In the genomic region with DNA sequence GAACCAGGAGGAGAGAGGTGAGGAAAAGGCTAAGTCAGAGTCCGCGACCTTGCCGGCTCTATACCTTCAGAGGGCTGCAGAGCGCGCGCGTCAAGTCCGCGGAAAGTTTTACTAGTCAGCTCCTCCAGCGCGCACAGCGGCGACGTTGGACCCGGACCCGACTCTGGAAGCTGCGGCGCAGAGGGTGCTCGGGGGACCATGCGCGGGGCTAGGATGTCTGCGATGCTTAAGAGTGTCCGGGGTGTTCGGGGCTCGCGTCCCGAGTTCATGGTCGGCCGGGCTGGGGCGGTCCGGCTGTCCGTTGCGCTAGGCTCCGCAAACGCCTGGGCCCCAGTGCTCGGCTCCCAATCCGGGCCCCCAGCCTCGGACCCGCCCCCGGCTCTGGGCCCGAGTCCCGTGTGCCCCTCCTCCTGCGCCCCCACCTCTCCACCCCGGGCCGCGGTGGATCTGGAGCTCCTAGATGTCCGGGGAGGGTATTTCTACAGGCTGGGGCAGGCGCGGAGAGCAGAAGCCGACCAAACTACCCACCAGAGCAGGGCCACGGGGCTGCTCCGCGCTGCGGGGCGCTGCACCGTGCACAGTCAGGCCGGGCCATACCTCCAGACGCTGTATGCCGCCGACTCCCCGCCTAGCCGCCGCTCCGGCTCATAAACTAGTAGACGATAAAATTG, we compare ENCODE assay signal across 8 cellular contexts. TPM values are rescaled to one million over a fixed set of nuclear protein-coding genes. Genes with fewer than 3 reads are reported as not detected.
A peak's percentile ranks its signal among the peaks of the same experiment; 100 is the strongest.
DNase-seq lines count a peak whose midpoint lies in the region; ATAC-seq and TF ChIP-seq lines count a peak whose summit lies in the region.

TSS of gene LBX2 (minus strand) at position 335 of the 671 bp plus-strand sequence. CDS start at position 269, 66 bp downstream.

- H3K79me2 ChIP-seq in ACC112 (ENCODE audit: control insufficient read depth, insufficient read depth, low read length, unreplicated experiment): peaks cover 15% of the 10 kb centered on the region
- no peaks in the 10 kb centered on the region for H3K79me2 ChIP-seq in OCI-LY1 (ENCODE audit: insufficient read depth, low read length)

- no peak within 1 kb of the TSS for H3K9ac ChIP-seq in OCI-LY1 (ENCODE audit: low read length)

- no peak for TF ChIP-seq CTCF in OCI-LY1 (IDR thresholded peaks at IDR 0.05; ENCODE audit: low read length)

- H3K9me3 ChIP-seq in OCI-LY1 (ENCODE audit: low read length): no peaks in the 10 kb centered on the region

- ATAC-seq in GM21381 (IDR thresholded peaks at IDR 0.05; ENCODE audit: unreplicated experiment) (no peak), GM21737 (IDR thresholded peaks at IDR 0.05; ENCODE audit: unreplicated experiment) (no peak), GM21423 (IDR thresholded peaks at IDR 0.05; ENCODE audit: unreplicated experiment) (no peak), GM18873 (IDR thresholded peaks at IDR 0.05; ENCODE audit: low FRiP score, unreplicated experiment) (no peak)

- peaks cover 67% of the 10 kb centered on the region for H3K27me3 Mint-ChIP-seq in dendritic cell treated with granulocyte-macrophage colony-stimulating factor and Interleukin-4, amounts not matched to agents 40 ng/mL and 50 ng/mL, for 4 days

- H3F3A ChIP-seq in OCI-LY1 (ENCODE audit: insufficient read depth, low read length): no peaks in the 10 kb centered on the region

- peaks cover 19% of the 10 kb centered on the region for H3K4me1 ChIP-seq in ACC112 (ENCODE audit: control insufficient read depth, insufficient read depth, low read length, unreplicated experiment)
- peaks cover 15% of the 10 kb centered on the region for H3K4me1 ChIP-seq in OCI-LY1 (ENCODE audit: insufficient read depth, low read length, severe bottlenecking)

- H3K9me2 ChIP-seq in OCI-LY1 (ENCODE audit: low read depth, low read length): no peaks in the 10 kb centered on the region

- no peaks in the 10 kb centered on the region for H3K36me3 ChIP-seq in ACC112 (ENCODE audit: insufficient read depth, low read length)
- H3K36me3 ChIP-seq in OCI-LY1 (ENCODE audit: insufficient read depth, low read length): no peaks in the 10 kb centered on the region; the same call in 1 of the 2 replicates

- DNase-seq in myocyte (ENCODE audit: low read depth): peak; percentile 10

- no peak within 1 kb of the TSS for H3K27ac ChIP-seq in ACC112 (ENCODE audit: low read depth, low read length)
- no peak within 1 kb of the TSS for H3K27ac ChIP-seq in OCI-LY1 (ENCODE audit: low read depth, low read length, poor library complexity, severe bottlenecking)

- peaks cover 20% of the 10 kb centered on the region for H3K36me3 Mint-ChIP-seq in dendritic cell treated with granulocyte-macrophage colony-stimulating factor and Interleukin-4, amounts not matched to agents 40 ng/mL and 50 ng/mL, for 4 days (ENCODE audit: low read depth)

- H3K27ac Mint-ChIP-seq in dendritic cell treated with granulocyte-macrophage colony-stimulating factor and Interleukin-4, amounts not matched to agents 40 ng/mL and 50 ng/mL, for 4 days: peak within 1 kb of the TSS; percentile 45

- intact Hi-C loops in dendritic cell treated with granulocyte-macrophage colony-stimulating factor and Interleukin-4, amounts not matched to agents 40 ng/mL and 50 ng/mL, for 4 days (cut with micrococcal nuclease): loop anchor here (5.0 kb wide), 1 partner anchor 33 kb away; no protein-coding TSS in a partner anchor

- H3K4me1 Mint-ChIP-seq in dendritic cell treated with granulocyte-macrophage colony-stimulating factor and Interleukin-4, amounts not matched to agents 40 ng/mL and 50 ng/mL, for 4 days (ENCODE audit: low read depth): peaks cover 59% of the 10 kb centered on the region

- H3K4me3 Mint-ChIP-seq in dendritic cell treated with granulocyte-macrophage colony-stimulating factor and Interleukin-4, amounts not matched to agents 40 ng/mL and 50 ng/mL, for 4 days: peak within 1 kb of the TSS; percentile 69

- H2AFZ ChIP-seq in ACC112 (ENCODE audit: low read length, unreplicated experiment): peak within 1 kb of the TSS; percentile 42
- H2AFZ ChIP-seq in OCI-LY1 (ENCODE audit: low read length): no peak within 1 kb of the TSS

- H3K9me3 Mint-ChIP-seq in dendritic cell treated with granulocyte-macrophage colony-stimulating factor and Interleukin-4, amounts not matched to agents 40 ng/mL and 50 ng/mL, for 4 days: no peaks in the 10 kb centered on the region

- H3K27me3 ChIP-seq in ACC112 (ENCODE audit: insufficient read depth, low read length) (no peaks in the 10 kb centered on the region), OCI-LY1 (ENCODE audit: insufficient read depth, low read length) (peaks cover 25% of the 10 kb centered on the region; the same call in 1 of the 2 replicates)

- H3K4me2 ChIP-seq in OCI-LY1 (ENCODE audit: low read length): peak within 1 kb of the TSS; percentile 60; the same call in 1 of the 2 replicates

- no peaks in the 10 kb centered on the region for H4K20me1 ChIP-seq in OCI-LY1 (ENCODE audit: insufficient read depth, low read length)

- H3K4me3 ChIP-seq in ACC112 (ENCODE audit: low read depth, low read length) (peak within 1 kb of the TSS; percentile 81), OCI-LY1 (ENCODE audit: low read depth, low read length, poor library complexity, severe bottlenecking) (peak within 1 kb of the TSS; percentile 45)

RNA-seq across cellular contexts. Expression of gene LBX2, which starts in this region (rescaled TPM):
- 0.68 and 1.5 TPM in 2 replicates for total RNA-seq in myocyte
- polyA plus RNA-seq in myocyte (2012): 0.09 TPM
